1 cellular context compared by ENCODE assay signal in the genomic region with DNA sequence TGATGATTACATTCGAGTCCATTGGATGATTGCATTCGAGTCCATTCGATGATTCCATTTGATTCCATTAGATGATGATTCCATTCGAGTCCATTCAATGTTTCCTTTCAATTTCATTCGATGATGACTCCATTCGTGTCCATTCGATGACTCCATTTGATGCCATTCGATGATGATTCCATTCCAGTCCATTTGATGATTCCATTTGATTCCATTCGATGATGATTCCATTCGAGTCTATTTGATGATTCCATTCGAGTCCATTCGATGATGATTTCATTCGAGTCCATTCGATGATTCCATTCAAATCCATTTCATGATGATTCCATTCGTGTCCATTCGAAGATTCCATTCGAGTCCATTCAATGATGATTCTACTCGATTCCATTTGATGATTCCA.
TF ChIP-seq lines count a peak whose summit lies in the region.
"Not testable (repeated sequence)": the region's sequence is repeated elsewhere in the genome, so short reads cannot be mapped to it uniquely, and the experiment has no call there.

No MANE protein-coding gene starts in this region.

TF ChIP-seq in HepG2, 621 proteins besides CTCF, POLR2A, EP300 and RAD21 (continued from another document):
- TF ChIP-seq SOX6 (IDR thresholded peaks at IDR 0.05) (0 out of 2 replicates have a peak, but pooled peaks have one; percentile 48), CREB1 (IDR thresholded peaks at IDR 0.05) (peak; percentile 78), ATF7 (IDR thresholded peaks at IDR 0.05) (peak; percentile 12; the same call in 1 of the 2 replicates), NFRKB (IDR thresholded peaks at IDR 0.05) (peak; percentile 40; the same call in 1 of the 2 replicates), FOXP1 (IDR thresholded peaks at IDR 0.05) (peak; percentile 20; the same call in 1 of the 2 replicates), PHB2 (IDR thresholded peaks at IDR 0.05; ENCODE audit: partially characterized antibody) (peak; percentile 81), NBN (conservative IDR thresholded peaks at IDR 0.05) (peak; percentile 77; the same call in 1 of the 2 replicates)
- not testable (repeated sequence) for TF ChIP-seq SOX6, CREB1, ATF7, FOXP1 (CRISPR knock-in tag; IDR thresholded peaks at IDR 0.05)
TF ChIP-seq in HepG2: peak in this region for 10; not testable (repeated sequence) for 611.
